15 cellular contexts compared by ENCODE assay signal in the genomic region with DNA sequence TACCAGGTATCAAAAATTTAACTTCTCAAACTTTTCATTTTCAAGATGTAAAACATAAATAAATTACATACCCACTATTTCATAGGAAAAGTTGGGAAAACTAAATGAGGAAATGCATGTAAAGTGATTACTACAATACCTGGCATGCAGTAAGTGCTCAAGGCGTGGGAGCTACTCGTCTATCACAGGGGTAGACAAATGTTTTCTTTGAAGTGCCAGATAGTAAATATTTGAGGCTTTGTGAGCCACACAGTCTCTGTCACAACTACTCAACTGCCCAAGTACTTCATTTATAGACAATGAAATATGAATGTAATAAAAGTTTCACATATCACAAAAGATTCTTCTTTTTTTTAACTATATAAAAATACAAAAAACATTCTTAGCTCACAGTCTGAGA.
A peak's percentile ranks its signal among the peaks of the same experiment; 100 is the strongest.
DNase-seq lines count a peak whose midpoint lies in the region; ATAC-seq, FAIRE-seq and TF ChIP-seq lines count a peak whose summit lies in the region.
"Had no signal": no experiment of that assay in that cellular context is flagged by ENCODE, and none has a peak within 500 bp of the region (broad histone marks: within the 10 kb centered on the region; RNA-seq: fewer than 3 reads in every experiment).

No MANE protein-coding gene starts in this region.

- TF ChIP-seq RAD21 in HepG2 (CRISPR knock-in tag; IDR thresholded peaks at IDR 0.05), result no peak

- no peak overlapping the region for H3K27ac Mint-ChIP-seq in neural progenitor cell
- H3K27ac Mint-ChIP-seq: B cell; CD4-positive, alpha-beta T cell; GM23338 had no signal

- peaks cover 22% of the 10 kb centered on the region for H3K4me1 Mint-ChIP-seq in neural progenitor cell
- H3K4me1 Mint-ChIP-seq: B cell had no signal

- no peak for ATAC-seq in HepG2
- ATAC-seq in right lobe of liver, result no peak
- no peak for ATAC-seq in GM19467 (IDR thresholded peaks at IDR 0.05; ENCODE audit: unreplicated experiment)
- ATAC-seq: GM23338 had no signal

- FAIRE-seq in HepG2 (lab: Jason Lieb, UNC) (no peak), bronchial epithelial cell (lab: Jason Lieb, UNC) (no peak)
- FAIRE-seq: A204.1 had no signal

- no peak overlapping the region for H2AFZ ChIP-seq in HepG2 (ENCODE audit: low read length)
- no peak overlapping the region for H2AFZ ChIP-seq in neural progenitor cell (replicated peaks)
- H2AFZ ChIP-seq: GM23338 had no signal

- TF ChIP-seq EP300 in HepG2 (IDR thresholded peaks at IDR 0.05; ENCODE audit: low read depth in 2 of 2, low read length in 2 of 2) (no peak), HepG2 (CRISPR knock-in tag; IDR thresholded peaks at IDR 0.05; ENCODE audit: borderline replicate concordance) (no peak)

- H3K27me3 ChIP-seq in HepG2 (ENCODE audit: control insufficient read depth in 1 of 2, insufficient read depth in 2 of 2, low read length in 2 of 2) (peaks cover 0 to 11% of the 10 kb centered on the region in 2 experiments; a peak in 2 of 5 replicates), right lobe of liver (no peaks in the 10 kb centered on the region), bronchial epithelial cell (ENCODE audit: control insufficient read depth, insufficient read depth, low read length) (no peaks in the 10 kb centered on the region), neural progenitor cell (no peaks in the 10 kb centered on the region)

- no peak for TF ChIP-seq CTCF in HepG2 (CRISPR knock-in tag; IDR thresholded peaks at IDR 0.05)
- no peak for TF ChIP-seq CTCF in right lobe of liver (IDR thresholded peaks at IDR 0.05)
- no peak for TF ChIP-seq CTCF in bronchial epithelial cell (IDR thresholded peaks at IDR 0.05; ENCODE audit: insufficient read depth, low read length, severe bottlenecking)
- TF ChIP-seq CTCF in neural progenitor cell (IDR thresholded peaks at IDR 0.05), result no peak

- H3K36me3 Mint-ChIP-seq in neural progenitor cell, result no peaks in the 10 kb centered on the region

- peaks cover 13% of the 10 kb centered on the region for H3F3A ChIP-seq in neural progenitor cell (ENCODE audit: low read depth)

- H3K4me3 Mint-ChIP-seq in neural progenitor cell, result no peak overlapping the region
- H3K4me3 Mint-ChIP-seq: B cell; CD4-positive, alpha-beta T cell; GM23338 had no signal

- H3K4me2 ChIP-seq in HepG2 (ENCODE audit: low read depth, low read length) (no peak overlapping the region), neural progenitor cell (peak overlapping the region; percentile 40)
- H3K4me2 ChIP-seq: GM23338 had no signal

- no peaks in the 10 kb centered on the region for H3K79me2 ChIP-seq in HepG2 (ENCODE audit: insufficient read depth, low read length)
- H3K79me2 ChIP-seq in neural progenitor cell (ENCODE audit: low read depth), result no peaks in the 10 kb centered on the region

- H3K27ac ChIP-seq in HepG2 (ENCODE audit: extremely low read length, insufficient read depth, low read length) (no peak overlapping the region), right lobe of liver (no peak overlapping the region), neural progenitor cell (no peak overlapping the region)
- H3K27ac ChIP-seq: HL-60 had no signal

- no peaks in the 10 kb centered on the region for H3K36me3 ChIP-seq in HepG2 (replicated peaks in 1 of 2; ENCODE audit: control insufficient read depth in 1 of 2, insufficient read depth in 2 of 2, low read length in 2 of 2)
- H3K36me3 ChIP-seq in right lobe of liver, result no peaks in the 10 kb centered on the region
- no peaks in the 10 kb centered on the region for H3K36me3 ChIP-seq in bronchial epithelial cell (ENCODE audit: control insufficient read depth, insufficient read depth, low read length)
- no peaks in the 10 kb centered on the region for H3K36me3 ChIP-seq in neural progenitor cell

- CTCF ChIA-PET in HepG2 (lab: Yijun Ruan, JAX; ENCODE audit: low intra/inter-chr PET ratio, low total read pairs), result no interaction called here

- intact Hi-C loops in HepG2 (cut with micrococcal nuclease; ENCODE audit: unreplicated experiment), result no loop called here
- intact Hi-C loops in right lobe of liver (cut with DNase I), result no loop called here

- H3K9ac ChIP-seq in HepG2 (ENCODE audit: insufficient read depth, low read depth, low read length) (no peak overlapping the region), neural progenitor cell (no peak overlapping the region)

- H3K4me1 ChIP-seq in HepG2 (ENCODE audit: insufficient read depth, low read length) (no peaks in the 10 kb centered on the region), right lobe of liver (no peaks in the 10 kb centered on the region), neural progenitor cell (peaks cover 40% of the 10 kb centered on the region)

- no peaks in the 10 kb centered on the region for H4K20me1 ChIP-seq in HepG2 (ENCODE audit: insufficient read depth, low read length)
- H4K20me1 ChIP-seq in neural progenitor cell (ENCODE audit: low read depth), result no peaks in the 10 kb centered on the region

- DNase-seq in HepG2 (ENCODE audit: low spot score) (peak; percentile 3), right lobe of liver (no peak), bronchial epithelial cell (ENCODE audit: low read depth) (peak; percentile 1), neural progenitor cell (ENCODE audit: low spot score) (no peak), DMS153 treated with DMSO at 0.1 percent for 48 hours (lab: John Stamatoyannopoulos, UW; ENCODE audit: unreplicated experiment) (no peak), inferior parietal cortex (ENCODE audit: extremely low spot score) (no peak)
- DNase-seq: C1 segment of cervical spinal cord; Calu3; CD4-positive, alpha-beta T cell; H7 had no signal

- H3K4me3 ChIP-seq in HepG2 (replicated peaks in 1 of 3; ENCODE audit: insufficient read depth in 1 of 3, low read depth in 2 of 3, low read length in 3 of 3) (no peak overlapping the region), right lobe of liver (no peak overlapping the region), bronchial epithelial cell (ENCODE audit: low read depth, low read length) (no peak overlapping the region), neural progenitor cell (no peak overlapping the region)
- H3K4me3 ChIP-seq: GM23338 had no signal

- H3K27me3 Mint-ChIP-seq in neural progenitor cell (ENCODE audit: insufficient read depth, low read depth), result peaks cover 2% of the 10 kb centered on the region
- H3K27me3 Mint-ChIP-seq: B cell had no signal

- in situ Hi-C loops in HepG2 (cut with HindIII; ENCODE audit: extremely low pct_ligation_motif_present, low pct_unique_long_range_greater_than_20kb), result no loop called here

- H3K9me3 ChIP-seq in HepG2 (ENCODE audit: low read length) (no peaks in the 10 kb centered on the region), right lobe of liver (no peaks in the 10 kb centered on the region), neural progenitor cell (ENCODE audit: low read depth) (no peaks in the 10 kb centered on the region)

- H3K9me3 Mint-ChIP-seq in neural progenitor cell, result no peaks in the 10 kb centered on the region
- H3K9me3 Mint-ChIP-seq: CD4-positive, alpha-beta T cell; GM23338 had no signal

- 3% methylated on average over 2 of the region's 2 CpGs for WGBS in HepG2 (ENCODE audit: low lambda C conversion rate)
- WGBS in right lobe of liver (ENCODE audit: insufficient coverage, low coverage, low lambda C conversion rate, missing lambda C conversion rate), result 44% methylated on average over 2 of the region's 2 CpGs

- POLR2A ChIA-PET in HepG2 (lab: Yijun Ruan, JAX), result no interaction called here

- no TSS peak for BruUV-seq in HepG2 (replicated peaks; lab: Mats Ljungman, UMichigan)

- TF ChIP-seq POLR2A in HepG2 (IDR thresholded peaks at IDR 0.05; ENCODE audit: insufficient read depth in 1 of 2, low read depth in 2 of 2, low read length in 2 of 2) (no peak), right lobe of liver (IDR thresholded peaks at IDR 0.05) (no peak)

TF ChIP-seq in HepG2, 621 proteins besides CTCF, POLR2A, EP300 and RAD21 (continues in another document):
- TF ChIP-seq, protein P1, sequence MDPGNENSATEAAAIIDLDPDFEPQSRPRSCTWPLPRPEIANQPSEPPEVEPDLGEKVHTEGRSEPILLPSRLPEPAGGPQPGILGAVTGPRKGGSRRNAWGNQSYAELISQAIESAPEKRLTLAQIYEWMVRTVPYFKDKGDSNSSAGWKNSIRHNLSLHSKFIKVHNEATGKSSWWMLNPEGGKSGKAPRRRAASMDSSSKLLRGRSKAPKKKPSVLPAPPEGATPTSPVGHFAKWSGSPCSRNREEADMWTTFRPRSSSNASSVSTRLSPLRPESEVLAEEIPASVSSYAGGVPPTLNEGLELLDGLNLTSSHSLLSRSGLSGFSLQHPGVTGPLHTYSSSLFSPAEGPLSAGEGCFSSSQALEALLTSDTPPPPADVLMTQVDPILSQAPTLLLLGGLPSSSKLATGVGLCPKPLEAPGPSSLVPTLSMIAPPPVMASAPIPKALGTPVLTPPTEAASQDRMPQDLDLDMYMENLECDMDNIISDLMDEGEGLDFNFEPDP (CRISPR knock-in tag; conservative IDR thresholded peaks at IDR 0.05), result no peak
- TF ChIP-seq ZNF260 (CRISPR knock-in tag; IDR thresholded peaks at IDR 0.05; ENCODE audit: borderline replicate concordance, low read depth), result no peak
- TF ChIP-seq DPF2 (CRISPR knock-in tag; IDR thresholded peaks at IDR 0.05; ENCODE audit: borderline replicate concordance, low read depth), result no peak
- TF ChIP-seq, protein P2, sequence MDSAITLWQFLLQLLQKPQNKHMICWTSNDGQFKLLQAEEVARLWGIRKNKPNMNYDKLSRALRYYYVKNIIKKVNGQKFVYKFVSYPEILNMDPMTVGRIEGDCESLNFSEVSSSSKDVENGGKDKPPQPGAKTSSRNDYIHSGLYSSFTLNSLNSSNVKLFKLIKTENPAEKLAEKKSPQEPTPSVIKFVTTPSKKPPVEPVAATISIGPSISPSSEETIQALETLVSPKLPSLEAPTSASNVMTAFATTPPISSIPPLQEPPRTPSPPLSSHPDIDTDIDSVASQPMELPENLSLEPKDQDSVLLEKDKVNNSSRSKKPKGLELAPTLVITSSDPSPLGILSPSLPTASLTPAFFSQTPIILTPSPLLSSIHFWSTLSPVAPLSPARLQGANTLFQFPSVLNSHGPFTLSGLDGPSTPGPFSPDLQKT (CRISPR knock-in tag; IDR thresholded peaks at IDR 0.05; ENCODE audit: borderline replicate concordance), result no peak
- no peak for TF ChIP-seq THAP11 (CRISPR knock-in tag; IDR thresholded peaks at IDR 0.05)
- TF ChIP-seq ZNF343 (CRISPR knock-in tag; IDR thresholded peaks at IDR 0.05), result no peak
- no peak for TF ChIP-seq REXO4 (CRISPR knock-in tag; IDR thresholded peaks at IDR 0.05; ENCODE audit: borderline replicate concordance)
- no peak for TF ChIP-seq ZNF83 (CRISPR knock-in tag; IDR thresholded peaks at IDR 0.05; ENCODE audit: borderline replicate concordance)
- TF ChIP-seq, protein P3, sequence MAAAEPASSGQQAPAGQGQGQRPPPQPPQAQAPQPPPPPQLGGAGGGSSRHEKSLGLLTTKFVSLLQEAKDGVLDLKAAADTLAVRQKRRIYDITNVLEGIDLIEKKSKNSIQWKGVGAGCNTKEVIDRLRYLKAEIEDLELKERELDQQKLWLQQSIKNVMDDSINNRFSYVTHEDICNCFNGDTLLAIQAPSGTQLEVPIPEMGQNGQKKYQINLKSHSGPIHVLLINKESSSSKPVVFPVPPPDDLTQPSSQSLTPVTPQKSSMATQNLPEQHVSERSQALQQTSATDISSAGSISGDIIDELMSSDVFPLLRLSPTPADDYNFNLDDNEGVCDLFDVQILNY (CRISPR knock-in tag; conservative IDR thresholded peaks at IDR 0.05), result no peak
- no peak for TF ChIP-seq ARNTL (CRISPR knock-in tag; IDR thresholded peaks at IDR 0.05)
- no peak for TF ChIP-seq HIVEP1 (CRISPR knock-in tag; IDR thresholded peaks at IDR 0.05)

Comparison
In these comparisons a context has a peak if more than half of its experiments do, and no peak if none do; other contexts are left out.
1. DNase-seq: peak in HepG2 (single experiment) and bronchial epithelial cell (single experiment); none in right lobe of liver (0 of 3), neural progenitor cell (single experiment), DMS153 treated with DMSO at 0.1 percent for 48 hours (single experiment) and inferior parietal cortex (single experiment).